ENCODE assay signal across 28 cellular contexts in the genomic region with DNA sequence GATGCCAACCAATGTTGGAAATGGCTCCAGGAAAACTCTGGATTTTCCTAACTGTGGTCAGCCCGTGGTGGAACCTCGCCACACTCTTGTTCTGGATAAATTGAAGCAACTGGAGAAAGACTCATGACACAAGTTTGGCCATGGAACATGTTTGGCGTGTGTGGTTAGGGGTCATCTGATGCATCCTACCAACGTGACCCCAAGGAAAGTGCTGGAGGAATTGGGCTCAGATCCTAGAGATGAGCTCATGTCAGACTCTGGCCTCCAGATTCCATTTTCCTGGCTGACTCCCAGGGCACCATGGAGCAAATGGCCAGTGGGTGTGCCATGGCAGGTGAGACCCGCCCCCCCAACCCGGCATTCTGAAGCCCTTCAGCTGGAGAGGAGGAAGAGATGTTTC. TPM values are rescaled to one million over a fixed set of nuclear protein-coding genes. Genes with fewer than 3 reads are reported as not detected.
"Had no signal": no experiment of that assay in that cellular context is flagged by ENCODE, and none has a peak within 500 bp of the region (broad histone marks: within the 10 kb centered on the region; RNA-seq: fewer than 3 reads in every experiment).

No MANE protein-coding gene starts in this region.

- DNase-seq: colonic mucosa; dermis blood vessel endothelial cell; heart left ventricle; hippocampal formation; left colon; mesendoderm; naive thymus-derived CD4-positive, alpha-beta T cell; nephron progenitor cell; retina; right lobe of liver; spleen; stimulated activated CD4-positive, alpha-beta T cell treated with anti-CD3 and anti-CD28 coated beads, Interleukin-15, amount 100 ng/mL, for 24 hours; stimulated activated CD4-positive, alpha-beta T cell treated with anti-CD3 and anti-CD28 coated beads, Interleukin-1b, Interleukin-23, amount 100 ng/mL, for 48 hours; stimulated activated CD4-positive, alpha-beta T cell treated with anti-CD3 and anti-CD28 coated beads, Interleukin-4, amount 100 ng/mL, for 4 hours; stimulated activated naive B cell treated with anti-CD40 and anti-IgM and Interleukin-4, amounts not matched to agents 10 μg/mL and 1 μg/mL and 100 μg/mL, for 72 hours; stomach; substantia nigra; transverse colon had no signal

- H3K9ac ChIP-seq: parathyroid adenoma had no signal

- H3K27me3 ChIP-seq: colonic mucosa, right lobe of liver, transverse colon had no signal

- H3K9me3 ChIP-seq: colonic mucosa, heart left ventricle, prostate gland, right lobe of liver, spleen, stomach, thoracic aorta, transverse colon had no signal

- H3K36me3 ChIP-seq: colonic mucosa, heart left ventricle, prostate gland, right lobe of liver, spleen, stomach, thoracic aorta, transverse colon had no signal

- H3K27ac ChIP-seq: colonic mucosa, heart left ventricle, parathyroid adenoma, prostate gland, right lobe of liver, spleen, stomach, thoracic aorta, transverse colon had no signal

- H3K4me1 ChIP-seq: colonic mucosa, heart left ventricle, parathyroid adenoma, prostate gland, right lobe of liver, spleen, stomach, transverse colon had no signal

- H3K4me3 ChIP-seq: colonic mucosa, heart left ventricle, prostate gland, right lobe of liver, spleen, stomach, thoracic aorta, transverse colon had no signal

- H2AFZ ChIP-seq: parathyroid adenoma had no signal

- ATAC-seq: heart left ventricle; left colon; naive thymus-derived CD4-positive, alpha-beta T cell; stimulated activated naive B cell treated with anti-CD40 and anti-IgM and Interleukin-4, amounts not matched to agents 10 μg/mL and 1 μg/mL and 100 μg/mL, for 72 hours had no signal

RNA-seq across cellular contexts. Expression of a gene that starts 58.5 kb away (rescaled TPM):
- total RNA-seq: dermis blood vessel endothelial cell; epithelial cell of proximal tubule; glomerular endothelial cell; heart left ventricle; kidney epithelial cell; left colon; liver; lung microvascular endothelial cell; naive thymus-derived CD4-positive, alpha-beta T cell; omental fat pad; prostate gland; right lobe of liver; stomach; thoracic aorta; ureter had no signal
- polyA plus RNA-seq: heart left ventricle; liver; naive thymus-derived CD4-positive, alpha-beta T cell; stomach had no signal
